In the genomic region with DNA sequence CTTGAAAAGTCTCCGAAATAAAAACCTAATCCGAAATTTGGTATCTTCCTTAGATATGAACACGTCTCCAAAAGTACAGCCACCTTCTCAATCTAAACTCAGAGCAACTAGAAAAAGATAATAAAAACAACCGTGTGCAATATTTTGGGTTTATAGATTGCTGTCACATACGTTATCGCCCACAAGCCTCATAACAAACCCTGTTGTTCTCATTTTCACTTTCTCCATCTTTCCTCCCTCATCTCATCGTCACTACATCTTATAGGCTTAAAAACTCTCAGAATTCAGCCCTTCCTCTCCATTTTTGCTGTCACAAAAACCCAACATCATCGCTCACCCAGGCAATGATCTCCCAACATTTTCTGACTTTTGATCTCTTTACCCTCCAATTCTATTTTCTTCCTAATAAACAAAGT, we compare ENCODE assay signal across 8 cellular contexts. TPM values are rescaled to one million over a fixed set of nuclear protein-coding genes. Genes with fewer than 3 reads are reported as not detected.
DNase-seq lines count a peak whose midpoint lies in the region; ATAC-seq and TF ChIP-seq lines count a peak whose summit lies in the region.

No MANE protein-coding gene starts in this region.

- no peaks in the 10 kb centered on the region for H3K9me2 ChIP-seq in PC-3 (replicated peaks; ENCODE audit: low read length)

- no peak for TF ChIP-seq CTCF in PC-3 (conservative IDR thresholded peaks at IDR 0.05; ENCODE audit: low read depth, low read length)
- no peak for TF ChIP-seq CTCF in fibroblast of mammary gland (conservative IDR thresholded peaks at IDR 0.05; ENCODE audit: control insufficient read depth, insufficient read depth, low read depth, low read length)
- no peak for TF ChIP-seq CTCF in smooth muscle cell (IDR thresholded peaks at IDR 0.05; ENCODE audit: borderline replicate concordance, insufficient read depth, poor library complexity, severe bottlenecking)

- peaks cover 6% of the 10 kb centered on the region for H3K27me3 Mint-ChIP-seq in activated T-cell treated with anti-CD3 and anti-CD28 coated beads, Interleukin-2, amount 50 U/mL, for 72 hours (ENCODE audit: low read depth)

- peak overlapping the region; percentile 92 for H3K4me2 ChIP-seq in PC-3 (ENCODE audit: low read length)
- peak overlapping the region; percentile 90 for H3K4me2 ChIP-seq in smooth muscle cell

- H3K36me3 ChIP-seq in PC-3 (ENCODE audit: low read depth, low read length) (no peaks in the 10 kb centered on the region), smooth muscle cell (ENCODE audit: low read depth) (no peaks in the 10 kb centered on the region)

- H3K4me3 Mint-ChIP-seq in activated T-cell treated with anti-CD3 and anti-CD28 coated beads, Interleukin-2, amount 50 U/mL, for 72 hours: peak overlapping the region; percentile 93 to 99

- H3K27ac ChIP-seq in PC-3 (ENCODE audit: low read length): no peak overlapping the region
- no peak overlapping the region for H3K27ac ChIP-seq in smooth muscle cell (ENCODE audit: low read depth)

- CTCF ChIA-PET in PC-3 (lab: Charles Lee): no interaction called here

- H3K4me1 ChIP-seq in PC-3 (ENCODE audit: insufficient read depth, low read length) (peaks cover 30% of the 10 kb centered on the region), smooth muscle cell (ENCODE audit: low read depth) (peaks cover 12% of the 10 kb centered on the region)

- peak overlapping the region; percentile 99 for H3K27ac Mint-ChIP-seq in activated T-cell treated with anti-CD3 and anti-CD28 coated beads, Interleukin-2, amount 50 U/mL, for 72 hours

- 38% methylated on average over 8 of the region's 8 CpGs for WGBS in smooth muscle cell (ENCODE audit: low lambda C conversion rate)

- POLR2A ChIA-PET in PC-3 (lab: Charles Lee; ENCODE audit: unreplicated experiment): no interaction called here

- ATAC-seq in activated T-cell treated with anti-CD3 and anti-CD28 coated beads, Interleukin-2, amount 50 U/mL, for 72 hours (replicated peaks in 1 of 2): peak; percentile 32 to 57
- ATAC-seq in PC-3: no peak

- no peak for DNase-seq in activated T-cell treated with anti-CD3 and anti-CD28 coated beads, Interleukin-2, amount 50 U/mL, for 72 hours
- DNase-seq in activated T-cell treated with anti-CD3 and anti-CD28 coated beads, Interleukin-2, amount 50 U/mL, for 1 hour: no peak
- DNase-seq in PC-3 (no peak), fibroblast of mammary gland (ENCODE audit: low read depth) (no peak), smooth muscle cell (lab: John Stamatoyannopoulos, UW; ENCODE audit: unreplicated experiment) (no peak), HuH-7.5 (ENCODE audit: low spot score) (no peak), HPDE6-E6E7 (ENCODE audit: extremely low spot score) (no peak), mesenteric fat pad (ENCODE audit: low spot score) (no peak)

- H2AFZ ChIP-seq in PC-3 (ENCODE audit: low read length): peak overlapping the region; percentile 84
- peak overlapping the region; percentile 98 for H2AFZ ChIP-seq in smooth muscle cell (ENCODE audit: low read depth)

- peaks cover 2 to 8% of the 10 kb centered on the region in 2 donors for H3K36me3 Mint-ChIP-seq in activated T-cell treated with anti-CD3 and anti-CD28 coated beads, Interleukin-2, amount 50 U/mL, for 72 hours (ENCODE audit: insufficient read depth in 2 of 2)

- H3K79me2 ChIP-seq in PC-3 (ENCODE audit: low read length) (peaks cover 45% of the 10 kb centered on the region), smooth muscle cell (ENCODE audit: low read depth) (peaks cover 39% of the 10 kb centered on the region)

- no peaks in the 10 kb centered on the region for H3F3A ChIP-seq in PC-3 (ENCODE audit: low read length, unreplicated experiment)
- no peaks in the 10 kb centered on the region for H3F3A ChIP-seq in smooth muscle cell (ENCODE audit: low read depth)

- H4K20me1 ChIP-seq in PC-3 (ENCODE audit: low read length): peaks cover 8% of the 10 kb centered on the region
- H4K20me1 ChIP-seq in smooth muscle cell (ENCODE audit: low read depth): no peaks in the 10 kb centered on the region

- BruUV-seq in PC-3 (replicated peaks; lab: Mats Ljungman, UMichigan): TSS peak; percentile 98

- peaks cover 0 to 3% of the 10 kb centered on the region in 2 donors for H3K9me3 Mint-ChIP-seq in activated T-cell treated with anti-CD3 and anti-CD28 coated beads, Interleukin-2, amount 50 U/mL, for 72 hours

- H3K9me3 ChIP-seq in PC-3 (ENCODE audit: low read length): no peaks in the 10 kb centered on the region
- no peaks in the 10 kb centered on the region for H3K9me3 ChIP-seq in smooth muscle cell (replicated peaks; ENCODE audit: low read depth)

- H3K9ac ChIP-seq in PC-3 (ENCODE audit: low read length) (peak overlapping the region; percentile 91), smooth muscle cell (ENCODE audit: low read depth) (no peak overlapping the region)

- H3K4me3 ChIP-seq in PC-3 (ENCODE audit: low read length) (peak overlapping the region; percentile 95), fibroblast of mammary gland (ENCODE audit: control insufficient read depth, low read depth, low read length) (peak overlapping the region; percentile 95), smooth muscle cell (peak overlapping the region; percentile 98)

- H3K27me3 ChIP-seq in PC-3 (ENCODE audit: low read length) (no peaks in the 10 kb centered on the region), smooth muscle cell (ENCODE audit: low read depth) (peaks cover 31% of the 10 kb centered on the region)

- H3K4me1 Mint-ChIP-seq in activated T-cell treated with anti-CD3 and anti-CD28 coated beads, Interleukin-2, amount 50 U/mL, for 72 hours (ENCODE audit: low read depth): peaks cover 59% of the 10 kb centered on the region

- intact Hi-C loops in PC-3 (cut with micrococcal nuclease): loop anchor here (1.0 to 10.0 kb wide), 3 partner anchors 11 to 698 kb away; a partner anchor contains a TSS

RNA-seq across cellular contexts. Expression of a gene that starts 0.4 kb away (rescaled TPM):
- 10 to 100 TPM; 15.5 to 17.6 TPM for total RNA-seq in activated T-cell treated with anti-CD3 and anti-CD28 coated beads, Interleukin-2, amount 50 U/mL, for 72 hours
- total RNA-seq in PC-3 (2014; rRNA removed) (36.6 and 40.7 TPM in 2 replicates), smooth muscle cell (7.8 and 13.0 TPM in 2 replicates), mesenteric fat pad (23.3 TPM)
- polyA plus RNA-seq in smooth muscle cell: 11.4 and 14.9 TPM in 2 replicates

RNA-seq across cellular contexts. Expression of a gene that starts 11.1 kb away (rescaled TPM):
- total RNA-seq in activated T-cell treated with anti-CD3 and anti-CD28 coated beads, Interleukin-2, amount 50 U/mL, for 72 hours: 100 to 1,000 TPM; 116 to 139 TPM
- total RNA-seq in PC-3 (2014; rRNA removed) (76.1 and 102 TPM in 2 replicates), smooth muscle cell (56.5 and 65.7 TPM in 2 replicates), mesenteric fat pad (33.2 TPM)
- polyA plus RNA-seq in smooth muscle cell: 55.1 and 56.6 TPM in 2 replicates
